Comparison of ENCODE assay signal across 12 cellular contexts in the genomic region with DNA sequence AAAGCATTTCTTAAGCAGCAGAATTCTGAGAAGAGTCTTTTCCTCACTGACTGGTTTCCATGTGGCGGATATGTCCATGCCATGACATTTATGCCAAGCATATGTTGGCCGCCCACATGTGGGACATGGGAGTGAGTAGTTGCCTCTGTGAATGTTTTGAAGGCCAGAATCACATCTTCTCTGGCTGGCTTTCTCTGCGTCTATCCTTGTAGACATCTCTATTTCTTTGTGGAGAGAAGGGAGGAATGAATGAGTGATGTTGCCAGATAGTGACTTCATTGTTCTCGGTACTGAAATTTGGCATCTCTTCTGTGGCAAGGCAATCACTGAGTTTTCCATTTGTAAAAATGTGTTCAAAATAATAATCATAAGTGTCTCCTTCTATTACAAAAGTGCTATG.
DNase-seq lines count a peak whose midpoint lies in the region; ATAC-seq and TF ChIP-seq lines count a peak whose summit lies in the region.
"Had no signal": no experiment of that assay in that cellular context is flagged by ENCODE, and none has a peak within 500 bp of the region (broad histone marks: within the 10 kb centered on the region; RNA-seq: fewer than 3 reads in every experiment).

No MANE protein-coding gene starts in this region.

- H3K4me1 ChIP-seq in left ventricle myocardium inferior = no peaks in the 10 kb centered on the region

- intact Hi-C loops in Right ventricle myocardium inferior (cut with DNase I) = no loop called here
- intact Hi-C loops in cardiac septum (cut with DNase I) = no loop called here
- intact Hi-C loops in left ventricle myocardium inferior (cut with micrococcal nuclease) = no loop called here
- intact Hi-C loops in sciatic nerve (cut with DNase I) = no loop called here

- TF ChIP-seq CTCF in left ventricle myocardium inferior (IDR thresholded peaks at IDR 0.05; ENCODE audit: borderline replicate concordance) = no peak

- DNase-seq in Right ventricle myocardium inferior (ENCODE audit: missing footprints) (no peak), cardiac septum (ENCODE audit: low spot score) (no peak), left ventricle myocardium inferior (no peak), sciatic nerve (ENCODE audit: low spot score) (no peak), H7 (no peak), amniotic stem cell (lab: John Stamatoyannopoulos, UW) (no peak)
- DNase-seq: DMS 273 treated with DMSO at 0.1 percent for 48 hours, IMR-90 had no signal

- peak overlapping the region; percentile 60 for H3K27ac ChIP-seq in left ventricle myocardium inferior (replicated peaks)
- H3K27ac ChIP-seq: 22Rv1 had no signal

- H3K36me3 ChIP-seq in left ventricle myocardium inferior (no peaks in the 10 kb centered on the region), H7 (replicated peaks; ENCODE audit: control insufficient read depth, insufficient read depth, low read length) (no peaks in the 10 kb centered on the region)

- ATAC-seq in Right ventricle myocardium inferior = peak; percentile 64
- peak; percentile 69 for ATAC-seq in sciatic nerve
- ATAC-seq in HG03280 (IDR thresholded peaks at IDR 0.05; ENCODE audit: unreplicated experiment) = no peak
- ATAC-seq: GM12878, HCT116 had no signal

- H3K27me3 ChIP-seq in left ventricle myocardium inferior (ENCODE audit: low read depth) (no peaks in the 10 kb centered on the region), H7 (ENCODE audit: control insufficient read depth, insufficient read depth, low read length) (no peaks in the 10 kb centered on the region)

- H3K4me3 ChIP-seq in left ventricle myocardium inferior (no peak overlapping the region), H7 (ENCODE audit: insufficient read depth, low read depth, low read length) (no peak overlapping the region)
- H3K4me3 ChIP-seq: GM12878 had no signal

- H3K9me3 ChIP-seq in left ventricle myocardium inferior (replicated peaks) = no peaks in the 10 kb centered on the region
